24 cellular contexts compared by ENCODE assay signal in genomic region chr12:128133321-128134050, GRCh38.
"Had no signal": no experiment of that assay in that cellular context is flagged by ENCODE, and none has a peak within 500 bp of the region (broad histone marks: within the 10 kb centered on the region; RNA-seq: fewer than 3 reads in every experiment).

No MANE protein-coding gene starts in this region.

- ATAC-seq: activated CD4-positive, alpha-beta T cell treated with anti-CD3 and anti-CD28 coated beads for 36 hours; activated CD8-positive, alpha-beta memory T cell treated with anti-CD3 and anti-CD28 coated beads, Interleukin-2, amount 10 ng/mL, durations not matched to agents 7 days and 5 days; activated CD8-positive, alpha-beta T cell treated with anti-CD3 and anti-CD28 coated beads, Interleukin-2, amount 10 ng/mL, durations not matched to agents 7 days and 5 days; activated naive CD8-positive, alpha-beta T cell treated with anti-CD3 and anti-CD28 coated beads, Interleukin-2, amount 50 U/mL, for 24 hours; gastroesophageal sphincter; left colon; stimulated activated effector memory CD8-positive, alpha-beta T cell treated with anti-CD3 and anti-CD28 coated beads, Interleukin-12 subunit alpha, Interleukin-12 subunit beta, amount 100 ng/mL, for 72 hours; stimulated activated naive CD8-positive, alpha-beta T cell treated with anti-CD3 and anti-CD28 coated beads, Interleukin-15, amount 100 ng/mL, for 72 hours had no signal

- DNase-seq: activated CD4-positive, alpha-beta T cell treated with anti-CD3 and anti-CD28 coated beads for 36 hours; activated CD4-positive, CD25-positive, alpha-beta regulatory T cell; activated CD8-positive, alpha-beta memory T cell treated with anti-CD3 and anti-CD28 coated beads, Interleukin-2, amount 10 ng/mL, durations not matched to agents 7 days and 5 days; activated CD8-positive, alpha-beta T cell treated with anti-CD3 and anti-CD28 coated beads, Interleukin-2, amount 10 ng/mL, durations not matched to agents 7 days and 5 days; activated naive CD8-positive, alpha-beta T cell treated with anti-CD3 and anti-CD28 coated beads, Interleukin-2, amount 50 U/mL, for 24 hours; activated T-cell treated with anti-CD3 and anti-CD28 coated beads, Interleukin-2, amount 50 U/mL, for 48 hours; amygdala; caudate nucleus; cortex of kidney; head of caudate nucleus; hypothalamus; immature natural killer cell; kidney; left colon; naive B cell; ovary; sigmoid colon; small intestine; stimulated activated CD4-positive, alpha-beta T cell treated with anti-CD3 and anti-CD28 coated beads, Interleukin-4, amount 100 ng/mL, for 24 hours; stimulated activated naive CD8-positive, alpha-beta T cell treated with anti-CD3 and anti-CD28 coated beads, Interleukin-15, amount 100 ng/mL, for 72 hours; substantia nigra; uterus had no signal
